20 cellular contexts compared by ENCODE assay signal in the genomic region with DNA sequence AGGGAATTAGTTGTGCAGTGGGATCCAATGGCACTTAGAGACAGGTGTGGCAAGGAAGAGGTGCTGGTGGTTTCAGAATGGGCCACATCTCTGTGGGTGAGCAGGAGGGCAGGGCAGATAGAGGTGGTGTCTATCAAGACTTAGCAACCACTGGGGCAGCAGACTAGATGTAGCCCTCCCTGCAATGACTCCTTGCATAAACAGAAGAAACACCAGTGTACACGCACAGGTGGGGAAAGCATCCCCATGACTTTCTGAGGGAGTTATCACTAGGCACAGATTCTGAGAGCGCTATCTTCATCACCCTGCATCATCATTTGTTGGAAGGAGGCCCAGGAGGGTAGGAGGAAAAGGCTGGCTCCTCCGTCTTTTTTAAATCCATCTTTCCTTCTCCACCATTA. TPM values are rescaled to one million over a fixed set of nuclear protein-coding genes. Genes with fewer than 3 reads are reported as not detected.
DNase-seq lines count a peak whose midpoint lies in the region; ATAC-seq and TF ChIP-seq lines count a peak whose summit lies in the region.
"Had no signal": no experiment of that assay in that cellular context is flagged by ENCODE, and none has a peak within 500 bp of the region (broad histone marks: within the 10 kb centered on the region; RNA-seq: fewer than 3 reads in every experiment).

No MANE protein-coding gene starts in this region.

- DNase-seq in A172 (ENCODE audit: low spot score) (peak; percentile 81), IMR-90 (peak; percentile 57), NCI-H2227 treated with DMSO at 0.1 percent for 48 hours (lab: John Stamatoyannopoulos, UW) (no peak), T-helper 1 cell (no peak)
- DNase-seq in naive thymus-derived CD8-positive, alpha-beta T cell, result no peak
- DNase-seq: activated effector memory CD4-positive, alpha-beta T cell treated with Interleukin-2 at 50 U/mL for 16 hours; CD8-positive, alpha-beta T cell; cerebellar nuclear complex; effector memory CD8-positive, alpha-beta T cell; mesendoderm; NCI-H1048; T1000; uterus had no signal

- no peak overlapping the region for H3K14ac ChIP-seq in IMR-90 (replicated peaks; ENCODE audit: low read depth, low read length)

- H3K23ac ChIP-seq in IMR-90 (ENCODE audit: low read depth, low read length), result no peak overlapping the region

- dilution Hi-C loops in IMR-90 (cut with HindIII; ENCODE audit: low sequenced_read_pairs, unreplicated experiment), result no loop called here

- no peak for TF ChIP-seq RAD21 in IMR-90 (IDR thresholded peaks at IDR 0.05; ENCODE audit: low read length)

- H3K4me2 ChIP-seq in IMR-90 (ENCODE audit: low read depth, low read length), result peak overlapping the region; percentile 29; the same call in 1 of the 2 replicates

- H4K8ac ChIP-seq in IMR-90 (ENCODE audit: low read depth in 2 of 2, low read length in 2 of 2), result no peak overlapping the region

- peak overlapping the region; percentile 20; the same call in 1 of the 2 replicates for H2BK120ac ChIP-seq in IMR-90 (ENCODE audit: low read depth, low read length)

- no peak overlapping the region for H3K56ac ChIP-seq in IMR-90 (ENCODE audit: extremely low read depth, insufficient read depth, low read length)

- H3K4me3 Mint-ChIP-seq in nephron, result no peak overlapping the region
- no peak overlapping the region for H3K4me3 Mint-ChIP-seq in naive thymus-derived CD8-positive, alpha-beta T cell
- H3K4me3 Mint-ChIP-seq: CD8-positive, alpha-beta T cell; effector memory CD8-positive, alpha-beta T cell; IgD-negative memory B cell; neural crest cell; stimulated activated naive CD8-positive, alpha-beta T cell treated with anti-CD3 and anti-CD28 coated beads, Interleukin-15, Interleukin-2, amounts not matched to agents 100 ng/mL and 50 ng/mL, for 24 hours had no signal

- peaks cover 11% of the 10 kb centered on the region for H3K4me1 ChIP-seq in IMR-90 (ENCODE audit: control insufficient read depth, insufficient read depth, low read length)

- POLR2A ChIA-PET in IMR-90 (lab: Charles Lee; ENCODE audit: unreplicated experiment), result interaction anchor here (0.6 kb wide), 1 partner anchor 32 kb away, joined by 6 read pairs; no protein-coding TSS in a partner anchor
- POLR2A ChIA-PET in naive thymus-derived CD8-positive, alpha-beta T cell (lab: Charles Lee), result interaction anchor here (0.6 kb wide), 1 partner anchor 25 kb away, joined by 7 read pairs; no protein-coding TSS in a partner anchor

- no peak overlapping the region for H3K27ac ChIP-seq in IMR-90 (ENCODE audit: insufficient read depth, low read length)

- H3K27me3 ChIP-seq in IMR-90 (ENCODE audit: control insufficient read depth, insufficient read depth, low read length), result no peaks in the 10 kb centered on the region
- H3K27me3 ChIP-seq: SJCRH30, uterus had no signal

- no peak for TF ChIP-seq CTCF in IMR-90 (conservative IDR thresholded peaks at IDR 0.05; ENCODE audit: low read depth, low read length)
- TF ChIP-seq CTCF in nephron (IDR thresholded peaks at IDR 0.05; ENCODE audit: unreplicated experiment in 3 of 3), result no peak

- ATAC-seq in IMR-90 (ENCODE audit: low read depth) (no peak), SK-N-SH treated with all-trans-retinoic acid at 6 μM for 48 hours (peak; percentile 9; the same call in 2 of the 3 replicates), HG03095 (IDR thresholded peaks at IDR 0.05; ENCODE audit: unreplicated experiment) (no peak)
- no peak for ATAC-seq in naive thymus-derived CD8-positive, alpha-beta T cell
- ATAC-seq: CD8-positive, alpha-beta T cell; effector memory CD8-positive, alpha-beta T cell had no signal

- H3K9me3 ChIP-seq in IMR-90 (ENCODE audit: control insufficient read depth, insufficient read depth, low read length), result no peaks in the 10 kb centered on the region
- H3K9me3 ChIP-seq: SJCRH30, uterus had no signal

- no peak overlapping the region; the same call in 1 of the 2 replicates for H4K91ac ChIP-seq in IMR-90 (ENCODE audit: insufficient read depth, low read depth, low read length)

- TF ChIP-seq POLR2A in IMR-90 (IDR thresholded peaks at IDR 0.05; ENCODE audit: low read depth, low read length), result no peak

- H4K20me1 ChIP-seq in IMR-90 (ENCODE audit: insufficient read depth, low read length), result no peaks in the 10 kb centered on the region

- peak overlapping the region; percentile 31 to 83 (median 73) for H3K27ac Mint-ChIP-seq in nephron
- H3K27ac Mint-ChIP-seq in naive thymus-derived CD8-positive, alpha-beta T cell, result no peak overlapping the region
- H3K27ac Mint-ChIP-seq: CD8-positive, alpha-beta T cell; effector memory CD8-positive, alpha-beta T cell; IgD-negative memory B cell; stimulated activated naive CD8-positive, alpha-beta T cell treated with anti-CD3 and anti-CD28 coated beads, Interleukin-15, Interleukin-2, amounts not matched to agents 100 ng/mL and 50 ng/mL, for 24 hours had no signal

- H2AK5ac ChIP-seq in IMR-90 (ENCODE audit: low read depth, low read length), result no peak overlapping the region; the same call in 1 of the 2 replicates

- no peaks in the 10 kb centered on the region for H3K36me3 ChIP-seq in IMR-90 (ENCODE audit: control insufficient read depth, insufficient read depth, low read length)
- H3K36me3 ChIP-seq: uterus had no signal

- no peak overlapping the region for H2BK20ac ChIP-seq in IMR-90 (ENCODE audit: low read depth, low read length)

- no peak overlapping the region for H2BK5ac ChIP-seq in IMR-90 (ENCODE audit: low read depth, low read length, poor library complexity, severe bottlenecking)

- peak overlapping the region; percentile 35; the same call in 1 of the 2 replicates for H3K18ac ChIP-seq in IMR-90 (ENCODE audit: low read depth, low read length)

- peak overlapping the region; percentile 15; the same call in 1 of the 2 replicates for H4K5ac ChIP-seq in IMR-90 (ENCODE audit: low read depth, low read length)

- no peak overlapping the region for H3K9ac ChIP-seq in IMR-90 (ENCODE audit: low read depth, low read length)

- H3K27me3 Mint-ChIP-seq in nephron (ENCODE audit: low read depth), result no peaks in the 10 kb centered on the region
- H3K27me3 Mint-ChIP-seq in naive thymus-derived CD8-positive, alpha-beta T cell, result peaks cover 5 to 23% (median 11%) of the 10 kb centered on the region in 5 donors

- in situ Hi-C loops in IMR-90 (cut with MboI; ENCODE audit: low sequenced_read_pairs), result no loop called here

- H2AK9ac ChIP-seq in IMR-90 (replicated peaks; ENCODE audit: low read depth, low read length, poor library complexity), result no peak overlapping the region

- peaks cover 83% of the 10 kb centered on the region for H3K4me1 Mint-ChIP-seq in nephron
- peaks cover 13 to 25% (median 15%) of the 10 kb centered on the region in 4 donors for H3K4me1 Mint-ChIP-seq in naive thymus-derived CD8-positive, alpha-beta T cell

- CTCF ChIA-PET in IMR-90 (lab: Yijun Ruan, JAX), result no interaction called here

- WGBS in IMR-90 (ENCODE audit: extremely low coverage in 2 of 2, insufficient read length in 1 of 2), 2 experiments, result no CpG with 5 or more reads among the region's 3 CpGs

- peaks cover 19% of the 10 kb centered on the region for H3K36me3 Mint-ChIP-seq in nephron (ENCODE audit: low read depth)
- H3K36me3 Mint-ChIP-seq in naive thymus-derived CD8-positive, alpha-beta T cell, result no peaks in the 10 kb centered on the region
- H3K36me3 Mint-ChIP-seq: CD8-positive, alpha-beta T cell had no signal

- H3K79me1 ChIP-seq in IMR-90 (ENCODE audit: low read depth in 1 of 2, low read length in 2 of 2), result peaks cover 0 to 4% of the 10 kb centered on the region in 2 experiments; a peak in 1 of 4 replicates

- H3K9me1 ChIP-seq in IMR-90 (ENCODE audit: insufficient read depth, low read length), result peaks cover 9% of the 10 kb centered on the region

- H2BK15ac ChIP-seq in IMR-90 (ENCODE audit: low read depth, low read length), result no peak overlapping the region

- BruUV-seq in IMR-90 (replicated peaks; lab: Mats Ljungman, UMichigan), result no TSS peak

- no peak overlapping the region for H3K4me3 ChIP-seq in IMR-90 (ENCODE audit: insufficient read depth, low read depth, low read length)
- H3K4me3 ChIP-seq: SJCRH30, uterus had no signal

- H3K9me3 Mint-ChIP-seq in nephron, result no peaks in the 10 kb centered on the region
- no peaks in the 10 kb centered on the region for H3K9me3 Mint-ChIP-seq in naive thymus-derived CD8-positive, alpha-beta T cell
- H3K9me3 Mint-ChIP-seq: CD8-positive, alpha-beta T cell; effector memory CD8-positive, alpha-beta T cell; IgD-negative memory B cell; neural crest cell; stimulated activated naive CD8-positive, alpha-beta T cell treated with anti-CD3 and anti-CD28 coated beads, Interleukin-15, Interleukin-2, amounts not matched to agents 100 ng/mL and 50 ng/mL, for 24 hours had no signal

- no peak overlapping the region for H2AFZ ChIP-seq in IMR-90 (replicated peaks; ENCODE audit: low read length, poor library complexity)

- H3K4ac ChIP-seq in IMR-90 (ENCODE audit: low read depth, low read length), result 0 out of 2 replicates have a peak overlapping the region, but pooled peaks have one; percentile 39

- intact Hi-C loops in IMR-90 (cut with micrococcal nuclease), result no loop called here

TF ChIP-seq in IMR-90, 13 proteins besides CTCF, POLR2A, EP300 and RAD21 (continues in another document):
- TF ChIP-seq MXI1 (IDR thresholded peaks at IDR 0.05; ENCODE audit: borderline replicate concordance, low read depth, low read length) (no peak), FOS (IDR thresholded peaks at IDR 0.05; ENCODE audit: low read depth, low read length) (no peak), CEBPB (IDR thresholded peaks at IDR 0.05; ENCODE audit: low read depth, low read length) (no peak)

RNA-seq across cellular contexts. Expression of a gene that starts 58.4 kb away (rescaled TPM):
- total RNA-seq in A172 (2014; rRNA removed; shearing (Covaris generic)), result 6.8 and 15.8 TPM in 2 replicates
- 0.56 and 0.72 TPM in 2 replicates for total RNA-seq in IMR-90 (2012; rRNA removed)
- 1.1 and 1.2 TPM in 2 replicates for polyA plus RNA-seq in IMR-90 (2012; rRNA removed)
- 0.45 and 0.59 TPM in 2 replicates for polyA plus RNA-seq in IMR-90 (2012; cell fraction: cytosol; rRNA removed)
- polyA plus RNA-seq in IMR-90 (2012; cell fraction: nucleus; rRNA removed; ENCODE audit: low replicate concordance), result 3.2 and 3.3 TPM in 2 replicates
- total RNA-seq in naive thymus-derived CD8-positive, alpha-beta T cell, result 1 to 10 TPM; 6.7 to 7.7 TPM
- under 1 TPM; 0.06 to 0.14 (median 0.06) TPM for polyA plus RNA-seq in naive thymus-derived CD8-positive, alpha-beta T cell

Comparison
In these comparisons a context has a peak if more than half of its experiments do, and no peak if none do; other contexts are left out.
1. DNase-seq: peak in A172 (single experiment) and IMR-90 (single experiment); none in NCI-H2227 treated with DMSO at 0.1 percent for 48 hours (single experiment), T-helper 1 cell (0 of 5) and naive thymus-derived CD8-positive, alpha-beta T cell (0 of 10).
2. H3K27ac Mint-ChIP-seq: peak in nephron (3 of 3); none in naive thymus-derived CD8-positive, alpha-beta T cell (0 of 10).